In genomic region chr7:155660758-155661093, GRCh38 we compare ENCODE assay signal across 12 cellular contexts. TPM values are rescaled to one million over a fixed set of nuclear protein-coding genes. Genes with fewer than 3 reads are reported as not detected.
A peak's percentile ranks its signal among the peaks of the same experiment; 100 is the strongest.
DNase-seq lines count a peak whose midpoint lies in the region; ATAC-seq, FAIRE-seq and TF ChIP-seq lines count a peak whose summit lies in the region.
"Had no signal": no experiment of that assay in that cellular context is flagged by ENCODE, and none has a peak within 500 bp of the region (broad histone marks: within the 10 kb centered on the region; RNA-seq: fewer than 3 reads in every experiment).

No MANE protein-coding gene starts in this region.

- TF ChIP-seq POLR2A in GM12892 (IDR thresholded peaks at IDR 0.05; ENCODE audit: low read depth, low read length), result no peak

- FAIRE-seq in GM12892 (lab: Jason Lieb, UNC), result peak; percentile 51
- FAIRE-seq: bronchial epithelial cell had no signal

- peak; percentile 73 for ATAC-seq in GM19035 (IDR thresholded peaks at IDR 0.05; ENCODE audit: unreplicated experiment)
- peak; percentile 74 for ATAC-seq in HG02759 (IDR thresholded peaks at IDR 0.05; ENCODE audit: unreplicated experiment)
- peak; percentile 68 for ATAC-seq in HG03558 (IDR thresholded peaks at IDR 0.05; ENCODE audit: extremely low read depth, unreplicated experiment)
- no peak for ATAC-seq in sciatic nerve
- ATAC-seq: lower lobe of right lung had no signal

- no peak for DNase-seq in GM12892 (ENCODE audit: insufficient read length)
- no peak for DNase-seq in DMS153 treated with DMSO at 0.1 percent for 48 hours (lab: John Stamatoyannopoulos, UW; ENCODE audit: unreplicated experiment)
- DNase-seq in sciatic nerve (ENCODE audit: low spot score), result no peak
- DNase-seq in NCI-H2171 treated with DMSO at 0.1 percent for 48 hours (lab: John Stamatoyannopoulos, UW), result no peak
- no peak for DNase-seq in HuH-7.5 (ENCODE audit: low spot score)
- DNase-seq: activated CD4-positive, alpha-beta T cell treated with anti-CD3 and anti-CD28 coated beads for 4 hours; lower lobe of right lung; NCI-H1048 had no signal

- intact Hi-C loops in sciatic nerve (cut with DNase I), result no loop called here

RNA-seq across cellular contexts. Expression of gene RBM33, which starts 16.3 kb away (rescaled TPM):
- 23.5 TPM for polyA plus RNA-seq in GM12892 (2012; ENCODE audit: missing spikeins)
- total RNA-seq in sciatic nerve, result 109 TPM
